23 cellular contexts compared by ENCODE assay signal in genomic region chr3:2420919-2421318, GRCh38.
"Had no signal": no experiment of that assay in that cellular context is flagged by ENCODE, and none has a peak within 500 bp of the region (broad histone marks: within the 10 kb centered on the region; RNA-seq: fewer than 3 reads in every experiment).

No MANE protein-coding gene starts in this region.

- H3K9me3 ChIP-seq: breast epithelium, colonic mucosa, gastroesophageal sphincter, vagina had no signal

- H3K27me3 Mint-ChIP-seq: activated B cell treated with CpG ODN at 0.5 μM for 24 hours; activated CD4-positive, alpha-beta memory T cell treated with anti-CD3 and anti-CD28 coated beads for 36 hours; activated naive CD8-positive, alpha-beta T cell treated with anti-CD3 and anti-CD28 coated beads, Interleukin-2, amount 10 ng/mL, durations not matched to agents 7 days and 5 days; central memory CD8-positive, alpha-beta T cell; naive B cell; stimulated activated naive CD8-positive, alpha-beta T cell treated with anti-CD3 and anti-CD28 coated beads, Interleukin-15, amount 100 ng/mL, for 72 hours had no signal

- H3K4me3 Mint-ChIP-seq: activated B cell treated with CpG ODN at 0.5 μM for 24 hours; activated CD4-positive, alpha-beta memory T cell treated with anti-CD3 and anti-CD28 coated beads for 36 hours; activated naive CD4-positive, alpha-beta T cell treated with anti-CD3 and anti-CD28 coated beads for 36 hours; activated naive CD8-positive, alpha-beta T cell treated with anti-CD3 and anti-CD28 coated beads, Interleukin-2, amount 10 ng/mL, durations not matched to agents 7 days and 5 days; central memory CD8-positive, alpha-beta T cell; immature natural killer cell; naive B cell; stimulated activated effector memory CD8-positive, alpha-beta T cell treated with anti-CD3 and anti-CD28 coated beads, Interleukin-12 subunit alpha, Interleukin-12 subunit beta, amount 100 ng/mL, for 72 hours; stimulated activated naive CD8-positive, alpha-beta T cell treated with anti-CD3 and anti-CD28 coated beads, Interleukin-15, amount 100 ng/mL, for 72 hours had no signal

- H3K4me1 Mint-ChIP-seq: activated B cell treated with CpG ODN at 0.5 μM for 24 hours; activated naive CD8-positive, alpha-beta T cell treated with anti-CD3 and anti-CD28 coated beads, Interleukin-2, amount 10 ng/mL, durations not matched to agents 7 days and 5 days; central memory CD8-positive, alpha-beta T cell; immature natural killer cell; naive B cell; stimulated activated effector memory CD8-positive, alpha-beta T cell treated with anti-CD3 and anti-CD28 coated beads, Interleukin-12 subunit alpha, Interleukin-12 subunit beta, amount 100 ng/mL, for 72 hours; stimulated activated naive CD8-positive, alpha-beta T cell treated with anti-CD3 and anti-CD28 coated beads, Interleukin-15, amount 100 ng/mL, for 72 hours had no signal

- H3K27ac ChIP-seq: breast epithelium, colonic mucosa, gastroesophageal sphincter, heart left ventricle, tibial nerve, vagina had no signal

- H3K27ac Mint-ChIP-seq: activated B cell treated with CpG ODN at 0.5 μM for 24 hours; activated CD4-positive, alpha-beta memory T cell treated with anti-CD3 and anti-CD28 coated beads for 36 hours; activated naive CD4-positive, alpha-beta T cell treated with anti-CD3 and anti-CD28 coated beads for 36 hours; activated naive CD8-positive, alpha-beta T cell treated with anti-CD3 and anti-CD28 coated beads, Interleukin-2, amount 10 ng/mL, durations not matched to agents 7 days and 5 days; immature natural killer cell; naive B cell; stimulated activated effector memory CD8-positive, alpha-beta T cell treated with anti-CD3 and anti-CD28 coated beads, Interleukin-12 subunit alpha, Interleukin-12 subunit beta, amount 100 ng/mL, for 72 hours; stimulated activated naive CD8-positive, alpha-beta T cell treated with anti-CD3 and anti-CD28 coated beads, Interleukin-15, amount 100 ng/mL, for 72 hours had no signal

- H3K4me1 ChIP-seq: breast epithelium, colonic mucosa, gastroesophageal sphincter, heart left ventricle, tibial nerve, vagina had no signal

- ATAC-seq: gastroesophageal sphincter; heart left ventricle; sciatic nerve; stimulated activated effector memory CD8-positive, alpha-beta T cell treated with anti-CD3 and anti-CD28 coated beads, Interleukin-12 subunit alpha, Interleukin-12 subunit beta, amount 100 ng/mL, for 72 hours; stimulated activated naive CD8-positive, alpha-beta T cell treated with anti-CD3 and anti-CD28 coated beads, Interleukin-15, amount 100 ng/mL, for 72 hours had no signal

- H3K4me3 ChIP-seq: breast epithelium, colonic mucosa, gastroesophageal sphincter, heart left ventricle, tibial nerve, vagina had no signal

- H3K36me3 ChIP-seq: breast epithelium, colonic mucosa, gastroesophageal sphincter, heart left ventricle, tibial nerve, vagina had no signal

- DNase-seq: activated B cell treated with CpG ODN at 0.5 μM for 24 hours; activated CD4-positive, alpha-beta memory T cell treated with anti-CD3 and anti-CD28 coated beads for 36 hours; activated CD4-positive, alpha-beta T cell treated with anti-CD3 and anti-CD28 coated beads for 48 hours; activated naive CD4-positive, alpha-beta T cell treated with anti-CD3 and anti-CD28 coated beads for 36 hours; activated naive CD8-positive, alpha-beta T cell treated with anti-CD3 and anti-CD28 coated beads, Interleukin-2, amount 10 ng/mL, durations not matched to agents 7 days and 5 days; activated T-cell treated with anti-CD3 and anti-CD28 coated beads, Interleukin-2, amount 50 U/mL, for 48 hours; amniotic stem cell; colonic mucosa; heart left ventricle; immature natural killer cell; kidney glomerular epithelial cell; naive B cell; nucleus accumbens; small intestine; stimulated activated CD4-positive, alpha-beta T cell treated with anti-CD3 and anti-CD28 coated beads, Interleukin-2, amount 100 ng/mL, for 24 hours; stimulated activated naive CD8-positive, alpha-beta T cell treated with anti-CD3 and anti-CD28 coated beads, Interleukin-15, amount 100 ng/mL, for 72 hours had no signal

- H3K9me3 Mint-ChIP-seq: stimulated activated naive CD8-positive, alpha-beta T cell treated with anti-CD3 and anti-CD28 coated beads, Interleukin-15, amount 100 ng/mL, for 72 hours had no signal

- H3K27me3 ChIP-seq: breast epithelium, colonic mucosa, gastroesophageal sphincter, heart left ventricle, tibial nerve, vagina had no signal

- H3K36me3 Mint-ChIP-seq: activated CD4-positive, alpha-beta memory T cell treated with anti-CD3 and anti-CD28 coated beads for 36 hours; activated naive CD8-positive, alpha-beta T cell treated with anti-CD3 and anti-CD28 coated beads, Interleukin-2, amount 10 ng/mL, durations not matched to agents 7 days and 5 days; immature natural killer cell; naive B cell; stimulated activated effector memory CD8-positive, alpha-beta T cell treated with anti-CD3 and anti-CD28 coated beads, Interleukin-12 subunit alpha, Interleukin-12 subunit beta, amount 100 ng/mL, for 72 hours had no signal
